In the genomic region with DNA sequence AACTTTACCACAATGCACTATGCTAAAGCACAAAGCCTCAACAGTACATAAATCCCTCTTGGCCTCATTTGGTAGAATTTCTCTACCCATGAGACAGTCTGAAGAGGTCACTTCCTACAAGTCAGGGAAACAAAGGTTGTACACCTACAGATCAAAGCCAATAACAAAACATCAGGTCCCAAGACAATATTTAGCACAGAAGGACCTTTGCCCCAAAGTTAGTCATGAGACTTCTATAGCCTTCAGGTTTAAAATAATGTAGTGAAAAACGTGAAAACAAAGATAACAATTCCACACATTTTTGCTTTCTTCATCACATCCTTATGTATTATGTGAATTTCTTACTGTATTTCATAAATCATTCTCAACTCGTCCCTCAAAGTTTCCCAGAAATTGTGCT, we compare ENCODE assay signal across 17 cellular contexts. TPM values are rescaled to one million over a fixed set of nuclear protein-coding genes. Genes with fewer than 3 reads are reported as not detected.
DNase-seq lines count a peak whose midpoint lies in the region; ATAC-seq and TF ChIP-seq lines count a peak whose summit lies in the region.
"Had no signal": no experiment of that assay in that cellular context is flagged by ENCODE, and none has a peak within 500 bp of the region (broad histone marks: within the 10 kb centered on the region; RNA-seq: fewer than 3 reads in every experiment).

No MANE protein-coding gene starts in this region.

- TF ChIP-seq EP300 in esophagus muscularis mucosa (IDR thresholded peaks at IDR 0.05): no peak

- H3K36me3 ChIP-seq in ACC112 (ENCODE audit: insufficient read depth, low read length) (0 out of 2 replicates have a peak, but pooled peaks cover 4% of the 10 kb centered on the region), HCT116 (ENCODE audit: control insufficient read depth in 1 of 2, insufficient read depth in 2 of 2, low read length in 2 of 2) (no peaks in the 10 kb centered on the region), esophagus muscularis mucosa (peaks cover 0 to 3% (median under 1%) of the 10 kb centered on the region in 4 donors)
- H3K36me3 ChIP-seq: right atrium auricular region had no signal

- POLR2A ChIA-PET in HCT116 (lab: Charles Lee): no interaction called here

- H3K9me3 Mint-ChIP-seq in chondrocyte (ENCODE audit: low read depth) (no peaks in the 10 kb centered on the region), memory B cell (no peaks in the 10 kb centered on the region)
- H3K9me3 Mint-ChIP-seq: activated T-cell treated with anti-CD3 and anti-CD28 coated beads, Interleukin-2, amount 50 U/mL, for 4 hours; dendritic cell treated with granulocyte-macrophage colony-stimulating factor and Interleukin-4, amounts not matched to agents 40 ng/mL and 50 ng/mL, for 4 days had no signal

- BruUV-seq in HCT116 (replicated peaks; lab: Mats Ljungman, UMichigan): no TSS peak

- H4K20me1 ChIP-seq in HCT116 (ENCODE audit: insufficient read depth): peaks cover 4% of the 10 kb centered on the region; the same call in 1 of the 2 replicates

- no peak for DNase-seq in HCT116 (ENCODE audit: low read depth, low spot score)
- DNase-seq in chondrocyte (ENCODE audit: low spot score): no peak
- DNase-seq in memory B cell (ENCODE audit: low spot score in 2 of 2): no peak
- DNase-seq in esophagus muscularis mucosa (ENCODE audit: extremely low spot score): no peak
- DNase-seq in RPMI8226: no peak
- no peak for DNase-seq in SHP77 treated with DMSO at 0.1 percent for 48 hours (lab: John Stamatoyannopoulos, UW)
- DNase-seq in activated CD4-positive, CD25-positive, alpha-beta regulatory T cell (lab: John Stamatoyannopoulos, UW): no peak
- DNase-seq: activated T-cell treated with anti-CD3 and anti-CD28 coated beads, Interleukin-2, amount 50 U/mL, for 4 hours; AML-193; lower lobe of right lung; NCI-H1436; NCI-H2227 treated with DMSO at 0.1 percent for 48 hours; SIG-M5; stimulated activated CD4-positive, alpha-beta T cell treated with anti-CD3 and anti-CD28 coated beads, Interleukin-2, amount 100 ng/mL, for 24 hours had no signal

- H2AFZ ChIP-seq in ACC112 (ENCODE audit: low read length, unreplicated experiment) (no peak overlapping the region), HCT116 (ENCODE audit: low read depth, low read length, poor library complexity, severe bottlenecking) (no peak overlapping the region)

- H3K79me2 ChIP-seq in ACC112 (ENCODE audit: control insufficient read depth, insufficient read depth, low read length, unreplicated experiment) (peaks cover 94% of the 10 kb centered on the region), HCT116 (ENCODE audit: insufficient read depth, low read length) (peaks cover 90% of the 10 kb centered on the region)

- intact Hi-C loops in HCT116 (cut with micrococcal nuclease) (no loop called here), esophagus muscularis mucosa (cut with DNase I) (no loop called here)

- TF ChIP-seq RAD21 in HCT116 (IDR thresholded peaks at IDR 0.05; ENCODE audit: low read depth): no peak

- no peaks in the 10 kb centered on the region for H3K9me3 ChIP-seq in HCT116 (ENCODE audit: control insufficient read depth in 1 of 2, insufficient read depth in 1 of 2, low read depth in 1 of 2, low read length in 2 of 2)
- H3K9me3 ChIP-seq in esophagus muscularis mucosa: no peaks in the 10 kb centered on the region
- H3K9me3 ChIP-seq: lower lobe of right lung, right atrium auricular region had no signal

- no peaks in the 10 kb centered on the region for H3K27me3 ChIP-seq in ACC112 (ENCODE audit: insufficient read depth, low read length)
- no peaks in the 10 kb centered on the region for H3K27me3 ChIP-seq in HCT116 (ENCODE audit: insufficient read depth, low read length)
- no peaks in the 10 kb centered on the region for H3K27me3 ChIP-seq in esophagus muscularis mucosa
- H3K27me3 ChIP-seq: right atrium auricular region had no signal

- H3K4me3 ChIP-seq in ACC112 (ENCODE audit: low read depth, low read length) (0 out of 2 replicates have a peak overlapping the region, but pooled peaks have one; percentile 43), HCT116 (replicated peaks in 1 of 2; ENCODE audit: low read depth in 1 of 2, low read length in 2 of 2) (no peak overlapping the region), esophagus muscularis mucosa (no peak overlapping the region)
- H3K4me3 ChIP-seq: lower lobe of right lung, right atrium auricular region had no signal

- H3K27me3 Mint-ChIP-seq in chondrocyte (ENCODE audit: low read depth) (no peaks in the 10 kb centered on the region), memory B cell (no peaks in the 10 kb centered on the region)
- H3K27me3 Mint-ChIP-seq: dendritic cell treated with granulocyte-macrophage colony-stimulating factor and Interleukin-4, amounts not matched to agents 40 ng/mL and 50 ng/mL, for 4 days had no signal

- CTCF ChIA-PET in HCT116 (lab: Charles Lee): no interaction called here

- peak; percentile 44; the same call in 1 of the 2 replicates for ATAC-seq in HCT116
- no peak for ATAC-seq in memory B cell (ENCODE audit: low read depth)
- ATAC-seq: activated T-cell treated with anti-CD3 and anti-CD28 coated beads, Interleukin-2, amount 50 U/mL, for 4 hours; lower lobe of right lung had no signal

- H3K27ac Mint-ChIP-seq in chondrocyte (ENCODE audit: unreplicated experiment) (peak overlapping the region; percentile 91), memory B cell (peak overlapping the region; percentile 59)
- H3K27ac Mint-ChIP-seq: dendritic cell treated with granulocyte-macrophage colony-stimulating factor and Interleukin-4, amounts not matched to agents 40 ng/mL and 50 ng/mL, for 4 days had no signal

- no peak overlapping the region for H3K9ac ChIP-seq in HCT116 (ENCODE audit: low read length)

- peak overlapping the region; percentile 86 for H3K27ac ChIP-seq in ACC112 (ENCODE audit: low read depth, low read length)
- peak overlapping the region; percentile 20; the same call in 1 of the 2 replicates for H3K27ac ChIP-seq in HCT116 (ENCODE audit: low read depth, low read length)
- no peak overlapping the region for H3K27ac ChIP-seq in esophagus muscularis mucosa (replicated peaks in 1 of 4)
- H3K27ac ChIP-seq: lower lobe of right lung, right atrium auricular region had no signal

- peaks cover 65% of the 10 kb centered on the region for H3K4me1 Mint-ChIP-seq in chondrocyte (ENCODE audit: low read depth)
- H3K4me1 Mint-ChIP-seq in memory B cell: peaks cover 27% of the 10 kb centered on the region

- peaks cover 30% of the 10 kb centered on the region for H3K4me1 ChIP-seq in ACC112 (ENCODE audit: control insufficient read depth, insufficient read depth, low read length, unreplicated experiment)
- peaks cover 9 to 21% of the 10 kb centered on the region in 2 experiments; a peak in 3 of 4 replicates for H3K4me1 ChIP-seq in HCT116 (ENCODE audit: control insufficient read depth in 1 of 2, insufficient read depth in 2 of 2, low read length in 2 of 2)
- H3K4me1 ChIP-seq in esophagus muscularis mucosa: peaks cover 32 to 75% (median 45%) of the 10 kb centered on the region in 4 donors

- peaks cover 3% of the 10 kb centered on the region for H3K36me3 Mint-ChIP-seq in chondrocyte (ENCODE audit: low read depth)
- peaks cover 13% of the 10 kb centered on the region for H3K36me3 Mint-ChIP-seq in memory B cell

- RAD21 ChIA-PET in HCT116 (lab: Charles Lee; ENCODE audit: low non-redundant PET in 1 of 2, low total read pairs in 2 of 2, uncharacterized antibody in 2 of 2, unreplicated experiment in 2 of 2): no interaction called here

- TF ChIP-seq POLR2A in HCT116 (IDR thresholded peaks at IDR 0.05; ENCODE audit: borderline replicate concordance, extremely low read depth, insufficient read depth, insufficient read length) (no peak), esophagus muscularis mucosa (IDR thresholded peaks at IDR 0.05; ENCODE audit: low read depth) (no peak)

- H3K4me3 Mint-ChIP-seq in chondrocyte (ENCODE audit: unreplicated experiment) (no peak overlapping the region), memory B cell (no peak overlapping the region)
- H3K4me3 Mint-ChIP-seq: activated T-cell treated with anti-CD3 and anti-CD28 coated beads, Interleukin-2, amount 50 U/mL, for 4 hours; dendritic cell treated with granulocyte-macrophage colony-stimulating factor and Interleukin-4, amounts not matched to agents 40 ng/mL and 50 ng/mL, for 4 days had no signal

- 42% methylated on average over 2 of the region's 2 CpGs for WGBS in esophagus muscularis mucosa

- H3K4me2 ChIP-seq in HCT116 (ENCODE audit: low read length): peak overlapping the region; percentile 29; the same call in 1 of the 2 replicates

- no peak for TF ChIP-seq CTCF in HCT116 (IDR thresholded peaks at IDR 0.05 in 2 of 3, conservative IDR thresholded peaks at IDR 0.05 in 1 of 3; ENCODE audit: borderline replicate concordance in 1 of 3, insufficient read depth in 1 of 3, low read depth in 2 of 3, low read length in 2 of 3)
- no peak for TF ChIP-seq CTCF in chondrocyte (IDR thresholded peaks at IDR 0.05)
- TF ChIP-seq CTCF in esophagus muscularis mucosa (IDR thresholded peaks at IDR 0.05): no peak

- no peaks in the 10 kb centered on the region for H3K9me2 ChIP-seq in HCT116 (ENCODE audit: insufficient read depth)

TF ChIP-seq in HCT116, 20 proteins besides CTCF, POLR2A, EP300 and RAD21 (continues in another document):
- TF ChIP-seq EGR1 (IDR thresholded peaks at IDR 0.05; ENCODE audit: low read depth): no peak
- no peak for TF ChIP-seq EZH2phosphoT487 (IDR thresholded peaks at IDR 0.05; ENCODE audit: borderline replicate concordance)
- no peak for TF ChIP-seq SP1 (IDR thresholded peaks at IDR 0.05; ENCODE audit: low read depth)
- TF ChIP-seq, protein P1, sequence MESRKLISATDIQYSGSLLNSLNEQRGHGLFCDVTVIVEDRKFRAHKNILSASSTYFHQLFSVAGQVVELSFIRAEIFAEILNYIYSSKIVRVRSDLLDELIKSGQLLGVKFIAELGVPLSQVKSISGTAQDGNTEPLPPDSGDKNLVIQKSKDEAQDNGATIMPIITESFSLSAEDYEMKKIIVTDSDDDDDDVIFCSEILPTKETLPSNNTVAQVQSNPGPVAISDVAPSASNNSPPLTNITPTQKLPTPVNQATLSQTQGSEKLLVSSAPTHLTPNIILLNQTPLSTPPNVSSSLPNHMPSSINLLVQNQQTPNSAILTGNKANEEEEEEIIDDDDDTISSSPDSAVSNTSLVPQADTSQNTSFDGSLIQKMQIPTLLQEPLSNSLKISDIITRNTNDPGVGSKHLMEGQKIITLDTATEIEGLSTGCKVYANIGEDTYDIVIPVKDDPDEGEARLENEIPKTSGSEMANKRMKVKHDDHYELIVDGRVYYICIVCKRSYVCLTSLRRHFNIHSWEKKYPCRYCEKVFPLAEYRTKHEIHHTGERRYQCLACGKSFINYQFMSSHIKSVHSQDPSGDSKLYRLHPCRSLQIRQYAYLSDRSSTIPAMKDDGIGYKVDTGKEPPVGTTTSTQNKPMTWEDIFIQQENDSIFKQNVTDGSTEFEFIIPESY (IDR thresholded peaks at IDR 0.05; ENCODE audit: extremely low read depth, insufficient replicate concordance, low read length): no peak
- no peak for TF ChIP-seq SRF (IDR thresholded peaks at IDR 0.05; ENCODE audit: low read depth)
- TF ChIP-seq YY1 (IDR thresholded peaks at IDR 0.05; ENCODE audit: extremely low read depth, insufficient replicate concordance, low read depth, low read length): no peak
- no peak for TF ChIP-seq JUND (IDR thresholded peaks at IDR 0.05)

RNA-seq across cellular contexts. Expression of a gene that starts 15.8 kb away (rescaled TPM):
- total RNA-seq in HCT116 (2021; ENCODE audit: unreplicated experiment) (38.6 TPM), chondrocyte (104 to 128 TPM (median 122 TPM) in 3 replicates), esophagus muscularis mucosa (10 to 100 TPM; 56.1 to 74.1 (median 63.0) TPM)
- polyA plus RNA-seq in HCT116 (2012): 11.2 and 12.4 TPM in 2 replicates

Comparison
In these comparisons a context has a peak if more than half of its experiments do, and no peak if none do; other contexts are left out.
1. H3K27ac ChIP-seq: peak in ACC112 (single experiment) and HCT116 (single experiment); none in esophagus muscularis mucosa (0 of 4).